ENCODE assay signal across 23 cellular contexts in genomic region chr6:43452896-43453295, GRCh38. TPM values are rescaled to one million over a fixed set of nuclear protein-coding genes. Genes with fewer than 3 reads are reported as not detected.
"Had no signal": no experiment of that assay in that cellular context is flagged by ENCODE, and none has a peak within 500 bp of the region (broad histone marks: within the 10 kb centered on the region; RNA-seq: fewer than 3 reads in every experiment).

No MANE protein-coding gene starts in this region.

- H3K36me3 ChIP-seq: breast epithelium had no signal

- H3K27ac Mint-ChIP-seq: activated B cell treated with CpG ODN at 0.5 μM for 24 hours; activated CD4-positive, alpha-beta memory T cell treated with anti-CD3 and anti-CD28 coated beads for 36 hours; activated CD4-positive, alpha-beta T cell treated with anti-CD3 and anti-CD28 coated beads, Interleukin-2, amount 10 ng/mL, durations not matched to agents 24 days and 14 days; activated naive CD8-positive, alpha-beta T cell treated with anti-CD3 and anti-CD28 coated beads, Interleukin-2, amount 10 ng/mL, durations not matched to agents 7 days and 5 days had no signal

- DNase-seq: activated B cell treated with CpG ODN at 0.5 μM for 24 hours; activated CD4-positive, alpha-beta memory T cell treated with anti-CD3 and anti-CD28 coated beads for 36 hours; activated CD4-positive, alpha-beta T cell treated with anti-CD3 and anti-CD28 coated beads for 1 hour; activated CD4-positive, alpha-beta T cell treated with anti-CD3 and anti-CD28 coated beads, Interleukin-2, amount 10 ng/mL, durations not matched to agents 24 days and 14 days; activated CD8-positive, alpha-beta memory T cell treated with anti-CD3 and anti-CD28 coated beads for 24 hours; activated effector memory CD4-positive, alpha-beta T cell treated with anti-CD3 and anti-CD28 coated beads, Interleukin-2, amount 50 U/mL, for 16 hours; activated naive CD4-positive, alpha-beta T cell treated with Interleukin-2 at 50 U/mL for 16 hours; activated naive CD8-positive, alpha-beta T cell treated with anti-CD3 and anti-CD28 coated beads, Interleukin-2, amount 10 ng/mL, durations not matched to agents 7 days and 5 days; activated T-cell treated with anti-CD3 and anti-CD28 coated beads, Interleukin-2, amount 50 U/mL, for 4 hours; caudate nucleus; Kasumi-1; NCI-H1105 treated with DMSO at 0.1 percent for 48 hours; NCI-H1436 treated with DMSO at 0.1 percent for 48 hours; NCI-H187; NCI-H2081; NCI-H446; NCI-H524; PC-3; SHP77 treated with DMSO at 0.1 percent for 48 hours; T-helper 2 cell; T1000 had no signal

- H3K9me3 Mint-ChIP-seq: activated B cell treated with CpG ODN at 0.5 μM for 24 hours; activated CD4-positive, alpha-beta memory T cell treated with anti-CD3 and anti-CD28 coated beads for 36 hours; activated CD4-positive, alpha-beta T cell treated with anti-CD3 and anti-CD28 coated beads, Interleukin-2, amount 10 ng/mL, durations not matched to agents 24 days and 14 days; activated naive CD8-positive, alpha-beta T cell treated with anti-CD3 and anti-CD28 coated beads, Interleukin-2, amount 10 ng/mL, durations not matched to agents 7 days and 5 days; activated T-cell treated with anti-CD3 and anti-CD28 coated beads, Interleukin-2, amount 50 U/mL, for 4 hours had no signal

- H3K4me3 ChIP-seq: breast epithelium had no signal

- ATAC-seq: activated T-cell treated with anti-CD3 and anti-CD28 coated beads, Interleukin-2, amount 50 U/mL, for 4 hours; PC-3 had no signal

- H3K9me3 ChIP-seq: breast epithelium had no signal

- H3K27me3 Mint-ChIP-seq: activated B cell treated with CpG ODN at 0.5 μM for 24 hours had no signal

- H3K4me1 ChIP-seq: breast epithelium had no signal

- H3K4me3 Mint-ChIP-seq: activated B cell treated with CpG ODN at 0.5 μM for 24 hours; activated CD4-positive, alpha-beta memory T cell treated with anti-CD3 and anti-CD28 coated beads for 36 hours; activated CD4-positive, alpha-beta T cell treated with anti-CD3 and anti-CD28 coated beads, Interleukin-2, amount 10 ng/mL, durations not matched to agents 24 days and 14 days; activated naive CD8-positive, alpha-beta T cell treated with anti-CD3 and anti-CD28 coated beads, Interleukin-2, amount 10 ng/mL, durations not matched to agents 7 days and 5 days had no signal

- H3K27ac ChIP-seq: breast epithelium had no signal

RNA-seq across cellular contexts. Expression of gene DLK2, which starts 2.5 kb away (rescaled TPM):
- total RNA-seq: aorta had no signal
- polyA plus RNA-seq: aorta had no signal
